ENCODE assay signal across 8 cellular contexts in the genomic region with DNA sequence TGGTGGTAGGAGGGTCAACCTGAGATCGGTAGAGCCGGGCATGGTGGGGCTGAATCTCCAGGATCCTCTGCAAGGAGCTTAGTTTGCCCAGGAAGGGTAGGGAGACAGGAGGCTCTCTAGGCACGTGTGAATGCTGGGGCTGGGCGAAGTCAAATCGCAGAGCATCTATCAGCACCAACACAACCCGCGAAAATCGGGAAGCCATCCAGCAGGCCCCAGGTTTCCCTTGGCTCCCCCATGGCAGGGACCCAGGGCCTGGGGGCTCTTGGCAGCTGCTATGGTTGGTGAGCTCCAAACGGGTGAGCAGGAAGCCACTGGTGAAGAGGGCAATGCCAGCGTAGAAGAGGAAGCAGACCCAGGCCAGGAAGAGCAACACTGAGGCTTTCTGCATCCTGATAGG. TPM values are rescaled to one million over a fixed set of nuclear protein-coding genes. Genes with fewer than 3 reads are reported as not detected.
DNase-seq lines count a peak whose midpoint lies in the region; ATAC-seq, FAIRE-seq and TF ChIP-seq lines count a peak whose summit lies in the region.

No MANE protein-coding gene starts in this region.

- peak overlapping the region; percentile 88 for H3K9ac ChIP-seq in Karpas-422 (ENCODE audit: low read length)
- peak overlapping the region; percentile 96 to 99 for H3K9ac ChIP-seq in K562 (ENCODE audit: insufficient read depth in 1 of 2, low read depth in 2 of 2, low read length in 2 of 2)

- no peaks in the 10 kb centered on the region; the same call in 1 of the 2 replicates for H3F3A ChIP-seq in DOHH2 (ENCODE audit: control insufficient read depth, insufficient read depth)

- in situ Hi-C loops in K562 (cut with MboI), result no loop called here

- no peak overlapping the region for H3K27ac Mint-ChIP-seq in nephron progenitor cell

- H3K79me2 ChIP-seq in DOHH2 (ENCODE audit: control insufficient read depth, low read length) (peaks cover 15% of the 10 kb centered on the region), Karpas-422 (ENCODE audit: low read length) (peaks cover 19% of the 10 kb centered on the region), K562 (ENCODE audit: control insufficient read depth, insufficient read depth, low read length) (peaks cover 10% of the 10 kb centered on the region)

- POLR2A ChIA-PET in K562 (lab: Yijun Ruan, JAX), result interaction anchor here (0.6 to 1.3 kb wide), 4 partner anchors 9 to 196 kb away, joined by 3 to 4 read pairs (median 3); partner anchors contain the start of gene FANCG

- no peak for TF ChIP-seq EP300 in K562 (IDR thresholded peaks at IDR 0.05; ENCODE audit: low read length)

- no peaks in the 10 kb centered on the region for H3K27me3 ChIP-seq in DOHH2 (ENCODE audit: control insufficient read depth, low read length)
- no peaks in the 10 kb centered on the region for H3K27me3 ChIP-seq in Karpas-422 (ENCODE audit: low read length)
- no peaks in the 10 kb centered on the region for H3K27me3 ChIP-seq in K562 (ENCODE audit: control insufficient read depth in 2 of 2, insufficient read depth in 2 of 2, low read length in 2 of 2)
- H3K27me3 ChIP-seq in ascending aorta, result no peaks in the 10 kb centered on the region

- H3K27ac ChIP-seq in DOHH2 (ENCODE audit: low read depth, low read length) (no peak overlapping the region), Karpas-422 (ENCODE audit: low read length) (no peak overlapping the region), K562 (ENCODE audit: extremely low read depth, low read depth, low read length) (no peak overlapping the region; the same call in 2 of the 3 replicates), ascending aorta (peak overlapping the region in 1 of 2 donors; percentile 99)

- WGBS in K562 (ENCODE audit: insufficient coverage, low coverage, missing lambda C conversion rate), result 70% methylated on average over 2 of the region's 10 CpGs

- no peaks in the 10 kb centered on the region for H3K27me3 Mint-ChIP-seq in nephron progenitor cell (ENCODE audit: low read depth, poor library complexity)

- no peaks in the 10 kb centered on the region for H3K9me3 Mint-ChIP-seq in nephron progenitor cell

- H3K4me2 ChIP-seq in DOHH2 (ENCODE audit: low read length) (peak overlapping the region; percentile 87), Karpas-422 (ENCODE audit: low read depth, low read length, poor library complexity, severe bottlenecking) (peak overlapping the region; percentile 60), K562 (ENCODE audit: insufficient read depth, low read length) (peak overlapping the region; percentile 94)

- H2AFZ ChIP-seq in Karpas-422 (ENCODE audit: low read length) (no peak overlapping the region), K562 (ENCODE audit: low read depth, low read length) (no peak overlapping the region)

- no peak for TF ChIP-seq POLR2A in K562 (conservative IDR thresholded peaks at IDR 0.05)

- no TSS peak for BruUV-seq in K562 (replicated peaks; lab: Mats Ljungman, UMichigan)

- FAIRE-seq in K562 (lab: Jason Lieb, UNC), result no peak

- TF ChIP-seq CTCF in DOHH2 (IDR thresholded peaks at IDR 0.05; ENCODE audit: low read depth, low read length, poor library complexity, severe bottlenecking) (no peak), K562 (IDR thresholded peaks at IDR 0.05 in 2 of 3, conservative IDR thresholded peaks at IDR 0.05 in 1 of 3; ENCODE audit: insufficient read depth in 2 of 3, low read depth in 1 of 3, low read length in 3 of 3) (no peak), nephron progenitor cell (IDR thresholded peaks at IDR 0.05) (no peak), ascending aorta (IDR thresholded peaks at IDR 0.05) (no peak)

- peaks cover 19% of the 10 kb centered on the region for H3K4me1 ChIP-seq in DOHH2 (ENCODE audit: control insufficient read depth, low read length)
- H3K4me1 ChIP-seq in Karpas-422 (ENCODE audit: low read length), result peaks cover 16% of the 10 kb centered on the region
- H3K4me1 ChIP-seq in K562 (replicated peaks in 1 of 2; ENCODE audit: control insufficient read depth in 2 of 2, insufficient read depth in 2 of 2, low read length in 2 of 2), result peaks cover 6 to 15% of the 10 kb centered on the region in 2 experiments; a peak in 4 of 5 replicates
- peaks cover 0 to 10% of the 10 kb centered on the region in 2 donors for H3K4me1 ChIP-seq in ascending aorta

- no peak for TF ChIP-seq RAD21 in K562 (CRISPR knock-in tag; conservative IDR thresholded peaks at IDR 0.05 in 1 of 2, IDR thresholded peaks at IDR 0.05 in 1 of 2)

- H3K4me3 Mint-ChIP-seq in nephron progenitor cell, result peak overlapping the region; percentile 86

- no peaks in the 10 kb centered on the region for H3K9me2 ChIP-seq in DOHH2 (replicated peaks; ENCODE audit: control insufficient read depth, low read length)
- no peaks in the 10 kb centered on the region for H3K9me2 ChIP-seq in Karpas-422 (replicated peaks; ENCODE audit: insufficient read depth, low read length)

- H3K4me3 ChIP-seq in DOHH2 (ENCODE audit: low read length) (peak overlapping the region; percentile 99), Karpas-422 (ENCODE audit: low read length) (peak overlapping the region; percentile 73), K562 (peak overlapping the region; percentile 99; the same call in 1 of the 2 replicates), ascending aorta (peak overlapping the region in 1 of 2 donors; percentile 87)

- intact Hi-C loops in K562 (cut with micrococcal nuclease), result no loop called here
- intact Hi-C loops in ascending aorta (cut with DNase I), result no loop called here

- ATAC-seq in K562, result no peak
- no peak for ATAC-seq in HG03460 (IDR thresholded peaks at IDR 0.05; ENCODE audit: unreplicated experiment)

- CTCF ChIA-PET in K562 (lab: Yijun Ruan, JAX; ENCODE audit: low intra/inter-chr PET ratio), result interaction anchor here (1.6 kb wide), 1 partner anchor 195 kb away, joined by 12 read pairs; no protein-coding TSS in a partner anchor

- DNase-seq in Karpas-422, result no peak
- DNase-seq in K562 (ENCODE audit: extremely low read depth in 1 of 4, low spot score in 3 of 4), result no peak
- DNase-seq in nephron progenitor cell, result no peak
- DNase-seq in ascending aorta (ENCODE audit: low spot score in 2 of 2), result no peak
- no peak for DNase-seq in NCI-H2029 treated with DMSO at 0.1 percent for 48 hours (lab: John Stamatoyannopoulos, UW)
- DNase-seq in NCI-H2081 treated with DMSO at 0.1 percent for 48 hours (lab: John Stamatoyannopoulos, UW), result no peak

- peaks cover 12% of the 10 kb centered on the region for H3K4me1 Mint-ChIP-seq in nephron progenitor cell

- H3K9me1 ChIP-seq in K562 (ENCODE audit: control insufficient read depth, insufficient read depth, low read length), result no peaks in the 10 kb centered on the region

- peaks cover 20% of the 10 kb centered on the region for H3K36me3 Mint-ChIP-seq in nephron progenitor cell (ENCODE audit: low read depth)

- H3K36me3 ChIP-seq in DOHH2 (ENCODE audit: control insufficient read depth, low read length) (peaks cover 62% of the 10 kb centered on the region), Karpas-422 (ENCODE audit: insufficient read depth, low read length) (peaks cover 11% of the 10 kb centered on the region; the same call in 1 of the 2 replicates), K562 (ENCODE audit: control insufficient read depth, insufficient read depth, low read length) (peaks cover 46% of the 10 kb centered on the region; the same call in 2 of the 3 replicates), ascending aorta (peaks cover 31 to 41% of the 10 kb centered on the region in 2 donors)

- no peaks in the 10 kb centered on the region for H4K20me1 ChIP-seq in DOHH2 (ENCODE audit: control insufficient read depth, insufficient read depth, low read depth, low read length)
- no peaks in the 10 kb centered on the region for H4K20me1 ChIP-seq in Karpas-422 (ENCODE audit: insufficient read depth, low read depth, low read length)
- H4K20me1 ChIP-seq in K562 (replicated peaks; ENCODE audit: control insufficient read depth, insufficient read depth, low read length), result no peaks in the 10 kb centered on the region

- no peaks in the 10 kb centered on the region for H3K9me3 ChIP-seq in DOHH2 (ENCODE audit: control insufficient read depth, insufficient read depth, low read length)
- H3K9me3 ChIP-seq in Karpas-422 (ENCODE audit: low read length), result no peaks in the 10 kb centered on the region
- no peaks in the 10 kb centered on the region; the same call in 1 of the 2 replicates for H3K9me3 ChIP-seq in K562 (replicated peaks; ENCODE audit: control insufficient read depth, insufficient read depth, low read depth, low read length)
- H3K9me3 ChIP-seq in ascending aorta, result no peaks in the 10 kb centered on the region

RNA-seq across cellular contexts. Expression of gene PIGO, which starts 1.2 kb away (rescaled TPM):
- 25.1 and 29.3 TPM in 2 replicates for total RNA-seq in Karpas-422 (2014; rRNA removed; shearing (Covaris generic); ENCODE audit: low replicate concordance)
- total RNA-seq in K562 (2011; cell fraction: chromatin; rRNA removed; ENCODE audit: low replicate concordance), result 32.8 and 68.6 TPM in 2 replicates
- total RNA-seq in K562 (2011; cell fraction: nucleolus; rRNA removed), result 47.4 and 50.4 TPM in 2 replicates
- total RNA-seq in K562 (2011; cell fraction: nucleoplasm; rRNA removed), result 42.5 and 44.3 TPM in 2 replicates
- 11.3 and 11.5 TPM in 2 replicates for total RNA-seq in K562 (2014; rRNA removed)
- 5.4 and 6.7 TPM in 2 replicates for total RNA-seq in K562 (2014; rRNA removed; fragmentation: Illumina TruSeq; extraction: Trizol)
- total RNA-seq in K562 (2015; rRNA removed; fragmentation: Illumina TruSeq; extraction: Trizol), result 5.7 TPM in 2 replicates
- 13.7 and 15.8 TPM in 2 replicates for total RNA-seq in K562 (2021)
- 9.7 and 15.0 TPM in 2 replicates for polyA plus RNA-seq in K562 (2011; rRNA removed)
- polyA plus RNA-seq in K562 (2011; cell fraction: cytosol; rRNA removed), result 14.0 and 17.3 TPM in 2 replicates
- polyA plus RNA-seq in K562 (2011; cell fraction: nucleus; rRNA removed), result 23.1 and 29.9 TPM in 2 replicates
- 8.0 and 12.3 TPM in 2 replicates for polyA plus RNA-seq in K562 (2012)
- 10.1 and 12.2 TPM in 2 replicates for polyA plus RNA-seq in K562 (2014; fragmentation: Illumina TruSeq; extraction: Trizol)
- polyA plus RNA-seq in K562 (2014; fragmentation: Nextera tagmentation; extraction: Ambion mirVana), result 1 to 10 TPM; 5.6 to 5.9 TPM
- polyA plus RNA-seq in K562 (2014; rRNA removed), result 10.2 and 11.1 TPM in 2 replicates
- polyA minus RNA-seq in K562 (2011; rRNA and poly(A)+ RNA removed), result 13.1 and 13.9 TPM in 2 replicates
- polyA minus RNA-seq in K562 (2011; cell fraction: cytosol; rRNA and poly(A)+ RNA removed), result 10.6 and 15.7 TPM in 2 replicates
- 11.6 and 15.0 TPM in 2 replicates for polyA minus RNA-seq in K562 (2011; cell fraction: nucleus; rRNA and poly(A)+ RNA removed)
- total RNA-seq in ascending aorta, result 2.4 TPM

RNA-seq across cellular contexts. Expression of gene STOML2, which starts 7.8 kb away (rescaled TPM):
- 141 and 250 TPM in 2 replicates for total RNA-seq in Karpas-422 (2014; rRNA removed; shearing (Covaris generic); ENCODE audit: low replicate concordance)
- 76.3 and 158 TPM in 2 replicates for total RNA-seq in K562 (2011; cell fraction: chromatin; rRNA removed; ENCODE audit: low replicate concordance)
- total RNA-seq in K562 (2011; cell fraction: nucleolus; rRNA removed), result 104 and 106 TPM in 2 replicates
- total RNA-seq in K562 (2011; cell fraction: nucleoplasm; rRNA removed), result 71.8 and 73.3 TPM in 2 replicates
- 215 and 273 TPM in 2 replicates for total RNA-seq in K562 (2014; rRNA removed)
- 109 and 132 TPM in 2 replicates for total RNA-seq in K562 (2014; rRNA removed; fragmentation: Illumina TruSeq; extraction: Trizol)
- total RNA-seq in K562 (2015; rRNA removed; fragmentation: Illumina TruSeq; extraction: Trizol), result 131 and 132 TPM in 2 replicates
- 211 and 214 TPM in 2 replicates for total RNA-seq in K562 (2021)
- 196 and 209 TPM in 2 replicates for polyA plus RNA-seq in K562 (2011; rRNA removed)
- polyA plus RNA-seq in K562 (2011; cell fraction: cytosol; rRNA removed), result 233 and 355 TPM in 2 replicates
- polyA plus RNA-seq in K562 (2011; cell fraction: nucleus; rRNA removed), result 280 and 299 TPM in 2 replicates
- polyA plus RNA-seq in K562 (2012), result 165 and 193 TPM in 2 replicates
- 174 and 184 TPM in 2 replicates for polyA plus RNA-seq in K562 (2014; fragmentation: Illumina TruSeq; extraction: Trizol)
- polyA plus RNA-seq in K562 (2014; fragmentation: Nextera tagmentation; extraction: Ambion mirVana), result 100 to 1,000 TPM; 110 to 125 TPM
- polyA plus RNA-seq in K562 (2014; rRNA removed), result 220 and 244 TPM in 2 replicates
- 71.8 and 110 TPM in 2 replicates for polyA minus RNA-seq in K562 (2011; rRNA and poly(A)+ RNA removed)
- 42.0 and 53.1 TPM in 2 replicates for polyA minus RNA-seq in K562 (2011; cell fraction: cytosol; rRNA and poly(A)+ RNA removed)
- polyA minus RNA-seq in K562 (2011; cell fraction: nucleus; rRNA and poly(A)+ RNA removed), result 30.8 and 50.8 TPM in 2 replicates
- 94.2 TPM for total RNA-seq in ascending aorta

RNA-seq across cellular contexts. Expression of gene FANCG, which starts 15.4 kb away (rescaled TPM):
- total RNA-seq in Karpas-422 (2014; rRNA removed; shearing (Covaris generic); ENCODE audit: low replicate concordance), result 38.8 and 47.9 TPM in 2 replicates
- total RNA-seq in K562 (2011; cell fraction: chromatin; rRNA removed; ENCODE audit: low replicate concordance), result 129 and 224 TPM in 2 replicates
- 134 and 157 TPM in 2 replicates for total RNA-seq in K562 (2011; cell fraction: nucleolus; rRNA removed)
- 133 and 142 TPM in 2 replicates for total RNA-seq in K562 (2011; cell fraction: nucleoplasm; rRNA removed)
- total RNA-seq in K562 (2014; rRNA removed), result 27.3 and 30.8 TPM in 2 replicates
- total RNA-seq in K562 (2014; rRNA removed; fragmentation: Illumina TruSeq; extraction: Trizol), result 26.4 and 28.3 TPM in 2 replicates
- 30.0 and 31.0 TPM in 2 replicates for total RNA-seq in K562 (2015; rRNA removed; fragmentation: Illumina TruSeq; extraction: Trizol)
- total RNA-seq in K562 (2021), result 38.4 and 41.2 TPM in 2 replicates
- 30.4 and 34.6 TPM in 2 replicates for polyA plus RNA-seq in K562 (2011; rRNA removed)
- 27.2 and 33.0 TPM in 2 replicates for polyA plus RNA-seq in K562 (2011; cell fraction: cytosol; rRNA removed)
- 203 and 225 TPM in 2 replicates for polyA plus RNA-seq in K562 (2011; cell fraction: nucleus; rRNA removed)
- 40.8 and 55.4 TPM in 2 replicates for polyA plus RNA-seq in K562 (2012)
- polyA plus RNA-seq in K562 (2014; fragmentation: Illumina TruSeq; extraction: Trizol), result 33.3 and 34.4 TPM in 2 replicates
- polyA plus RNA-seq in K562 (2014; fragmentation: Nextera tagmentation; extraction: Ambion mirVana), result 10 to 100 TPM in 1 of 2 experiments, 1 to 10 TPM in 1; 7.5 to 12.2 TPM
- polyA plus RNA-seq in K562 (2014; rRNA removed), result 39.0 and 43.9 TPM in 2 replicates
- polyA minus RNA-seq in K562 (2011; rRNA and poly(A)+ RNA removed), result 17.1 and 23.9 TPM in 2 replicates
- polyA minus RNA-seq in K562 (2011; cell fraction: cytosol; rRNA and poly(A)+ RNA removed), result 14.3 and 32.8 TPM in 2 replicates
- 57.6 and 74.3 TPM in 2 replicates for polyA minus RNA-seq in K562 (2011; cell fraction: nucleus; rRNA and poly(A)+ RNA removed)
- 45.4 TPM for total RNA-seq in ascending aorta

RNA-seq across cellular contexts. Expression of gene ATOSB, which starts 20.5 kb away (rescaled TPM):
- total RNA-seq in Karpas-422 (2014; rRNA removed; shearing (Covaris generic); ENCODE audit: low replicate concordance), result 3.2 and 3.5 TPM in 2 replicates
- 19.3 and 29.8 TPM in 2 replicates for total RNA-seq in K562 (2011; cell fraction: chromatin; rRNA removed; ENCODE audit: low replicate concordance)
- 17.8 and 19.2 TPM in 2 replicates for total RNA-seq in K562 (2011; cell fraction: nucleolus; rRNA removed)
- 17.0 and 19.8 TPM in 2 replicates for total RNA-seq in K562 (2011; cell fraction: nucleoplasm; rRNA removed)
- total RNA-seq in K562 (2014; rRNA removed), result 4.2 and 4.7 TPM in 2 replicates
- total RNA-seq in K562 (2014; rRNA removed; fragmentation: Illumina TruSeq; extraction: Trizol), result 2.1 and 2.3 TPM in 2 replicates
- total RNA-seq in K562 (2015; rRNA removed; fragmentation: Illumina TruSeq; extraction: Trizol), result 3.6 and 4.0 TPM in 2 replicates
- total RNA-seq in K562 (2021), result 4.0 and 6.0 TPM in 2 replicates
- polyA plus RNA-seq in K562 (2011; rRNA removed), result 8.0 and 10.2 TPM in 2 replicates
- 11.7 and 14.1 TPM in 2 replicates for polyA plus RNA-seq in K562 (2011; cell fraction: cytosol; rRNA removed)
- polyA plus RNA-seq in K562 (2011; cell fraction: nucleus; rRNA removed), result 45.1 and 49.8 TPM in 2 replicates
- polyA plus RNA-seq in K562 (2012), result 5.1 and 8.0 TPM in 2 replicates
- polyA plus RNA-seq in K562 (2014; fragmentation: Illumina TruSeq; extraction: Trizol), result 4.5 and 6.0 TPM in 2 replicates
- 1 to 10 TPM in 1 of 2 experiments, under 1 TPM in 1; 0.45 to 1.1 TPM for polyA plus RNA-seq in K562 (2014; fragmentation: Nextera tagmentation; extraction: Ambion mirVana)
- polyA plus RNA-seq in K562 (2014; rRNA removed), result 6.4 and 7.0 TPM in 2 replicates
- polyA minus RNA-seq in K562 (2011; rRNA and poly(A)+ RNA removed), result 4.9 and 5.3 TPM in 2 replicates
- polyA minus RNA-seq in K562 (2011; cell fraction: cytosol; rRNA and poly(A)+ RNA removed), result 2.0 and 2.4 TPM in 2 replicates
- 8.8 and 14.0 TPM in 2 replicates for polyA minus RNA-seq in K562 (2011; cell fraction: nucleus; rRNA and poly(A)+ RNA removed)
- 58.3 TPM for total RNA-seq in ascending aorta

RNA-seq across cellular contexts. Expression of gene VCP, which starts 22.8 kb away (rescaled TPM):
- total RNA-seq in Karpas-422 (2014; rRNA removed; shearing (Covaris generic); ENCODE audit: low replicate concordance), result 157 and 183 TPM in 2 replicates
- total RNA-seq in K562 (2011; cell fraction: chromatin; rRNA removed; ENCODE audit: low replicate concordance), result 216 and 351 TPM in 2 replicates
- total RNA-seq in K562 (2011; cell fraction: nucleolus; rRNA removed), result 188 and 217 TPM in 2 replicates
- total RNA-seq in K562 (2011; cell fraction: nucleoplasm; rRNA removed), result 152 and 172 TPM in 2 replicates
- total RNA-seq in K562 (2014; rRNA removed) (192 and 235 TPM in 2 replicates), K562 (2014; rRNA removed; fragmentation: Illumina TruSeq; extraction: Trizol) (199 and 201 TPM in 2 replicates), K562 (2015; rRNA removed; fragmentation: Illumina TruSeq; extraction: Trizol) (199 TPM in 2 replicates), K562 (2021) (232 and 256 TPM in 2 replicates), ascending aorta (96.3 TPM)
- polyA plus RNA-seq in K562 (2011; rRNA removed) (221 and 257 TPM in 2 replicates), K562 (2014; fragmentation: Illumina TruSeq; extraction: Trizol) (209 and 259 TPM in 2 replicates), K562 (2014; fragmentation: Nextera tagmentation; extraction: Ambion mirVana) (10 to 100 TPM in 1 of 2 experiments, 1 to 10 TPM in 1; 7.1 to 15.6 TPM), K562 (2014; rRNA removed) (128 and 140 TPM in 2 replicates)
- polyA plus RNA-seq in K562 (2011; cell fraction: cytosol; rRNA removed), result 155 and 189 TPM in 2 replicates
- polyA plus RNA-seq in K562 (2011; cell fraction: nucleus; rRNA removed), result 183 and 202 TPM in 2 replicates
- 167 and 233 TPM in 2 replicates for polyA plus RNA-seq in K562 (2012)
- polyA minus RNA-seq in K562 (2011; rRNA and poly(A)+ RNA removed), result 359 and 459 TPM in 2 replicates
- polyA minus RNA-seq in K562 (2011; cell fraction: cytosol; rRNA and poly(A)+ RNA removed), result 187 and 265 TPM in 2 replicates
- 78.8 and 118 TPM in 2 replicates for polyA minus RNA-seq in K562 (2011; cell fraction: nucleus; rRNA and poly(A)+ RNA removed)
